ENCODE assay signal across 1 cellular context in genomic region chr3:126083913-126084514, GRCh38.
TF ChIP-seq lines count a peak whose summit lies in the region.

TSS of gene SLC41A3 (minus strand) at chr3:126084124. CDS start at chr3:126068219, 15,905 bp downstream.

TF ChIP-seq in H1, 55 proteins besides CTCF, POLR2A, EP300 and RAD21 (continued from another document):
- no peak for TF ChIP-seq POLR2AphosphoS5 (IDR thresholded peaks at IDR 0.05; ENCODE audit: low read depth, low read length)
- no peak for TF ChIP-seq RBBP5 (IDR thresholded peaks at IDR 0.05; ENCODE audit: borderline replicate concordance, low read depth, low read length)
- peak; percentile 52 for TF ChIP-seq KDM4A (IDR thresholded peaks at IDR 0.05; ENCODE audit: low read depth, low read length, severe bottlenecking)
- no peak for TF ChIP-seq NANOG (IDR thresholded peaks at IDR 0.05; ENCODE audit: insufficient read depth, low read depth, low read length, poor library complexity, severe bottlenecking)
- no peak for TF ChIP-seq KDM1A (IDR thresholded peaks at IDR 0.05; ENCODE audit: borderline replicate concordance, low read length)
- peak; percentile 37; the same call in 1 of the 2 replicates for TF ChIP-seq BRCA1 (IDR thresholded peaks at IDR 0.05; ENCODE audit: low read depth, low read length)
- peak; percentile 72 for TF ChIP-seq CHD2 (IDR thresholded peaks at IDR 0.05; ENCODE audit: low read length)
- TF ChIP-seq CTBP2 (IDR thresholded peaks at IDR 0.05; ENCODE audit: borderline replicate concordance, insufficient read depth, insufficient read length, low read length), result no peak
- no peak for TF ChIP-seq ATF3 (IDR thresholded peaks at IDR 0.05; ENCODE audit: insufficient read depth, low read depth, low read length)
- TF ChIP-seq SIN3A (conservative IDR thresholded peaks at IDR 0.05 in 1 of 2, IDR thresholded peaks at IDR 0.05 in 1 of 2; ENCODE audit: low read depth in 1 of 2, low read length in 2 of 2), result 0 out of 4 replicates have a peak, but pooled peaks have one; percentile 51 to 53
- TF ChIP-seq POU5F1 (IDR thresholded peaks at IDR 0.05; ENCODE audit: low read depth, low read length), result no peak
- TF ChIP-seq ASH2L (IDR thresholded peaks at IDR 0.05; ENCODE audit: low read length), result peak; percentile 14
- no peak for TF ChIP-seq JUN (IDR thresholded peaks at IDR 0.05; ENCODE audit: low read depth, low read length)
- no peak for TF ChIP-seq YY1 (IDR thresholded peaks at IDR 0.05; ENCODE audit: low read depth, low read length)
- no peak for TF ChIP-seq TEAD4 (IDR thresholded peaks at IDR 0.05; ENCODE audit: low read depth, low read length)
- TF ChIP-seq JUND (IDR thresholded peaks at IDR 0.05; ENCODE audit: low read length), result no peak
- no peak for TF ChIP-seq CEBPB (IDR thresholded peaks at IDR 0.05; ENCODE audit: low read depth, low read length)
- no peak for TF ChIP-seq EZH2 (IDR thresholded peaks at IDR 0.05; ENCODE audit: low read depth, low read length, severe bottlenecking)
- TF ChIP-seq SIRT6 (IDR thresholded peaks at IDR 0.05; ENCODE audit: low read length), result no peak
- no peak for TF ChIP-seq HDAC6 (IDR thresholded peaks at IDR 0.05; ENCODE audit: low read depth, low read length)
- no peak for TF ChIP-seq KDM5A (IDR thresholded peaks at IDR 0.05; ENCODE audit: low read length)
- TF ChIP-seq PHF8 (conservative IDR thresholded peaks at IDR 0.05; ENCODE audit: low read depth, low read length), result no peak; the same call in none of the 2 replicates
- TF ChIP-seq TAF1 (IDR thresholded peaks at IDR 0.05; ENCODE audit: low read depth, low read length), result no peak
- TF ChIP-seq SIX5 (IDR thresholded peaks at IDR 0.05; ENCODE audit: low read depth, low read length), result no peak
- TF ChIP-seq TBP (IDR thresholded peaks at IDR 0.05; ENCODE audit: low read depth, low read length), result no peak
- peak; percentile 41 for TF ChIP-seq TAF7 (optimal IDR thresholded peaks at IDR 0.05; ENCODE audit: borderline replicate concordance, low read depth, low read length)
- TF ChIP-seq SUZ12 (IDR thresholded peaks at IDR 0.05; ENCODE audit: low read length), result no peak
- TF ChIP-seq CHD7 (IDR thresholded peaks at IDR 0.05; ENCODE audit: insufficient replicate concordance, low read length), result no peak
- TF ChIP-seq RFX5 (IDR thresholded peaks at IDR 0.05; ENCODE audit: borderline replicate concordance, low read depth, low read length), result no peak
- TF ChIP-seq ZNF274 (IDR thresholded peaks at IDR 0.05; ENCODE audit: borderline replicate concordance, extremely low read depth, low read length), result no peak
- 0 out of 2 replicates have a peak, but pooled peaks have one; percentile 5 for TF ChIP-seq CREB1 (IDR thresholded peaks at IDR 0.05)
- no peak for TF ChIP-seq SP1 (IDR thresholded peaks at IDR 0.05; ENCODE audit: low read depth, low read length)
- TF ChIP-seq FOSL1 (IDR thresholded peaks at IDR 0.05; ENCODE audit: insufficient read depth, low read depth, low read length), result no peak
